10 cellular contexts compared by ENCODE assay signal in genomic region chr15:42577514-42578031, GRCh38. TPM values are rescaled to one million over a fixed set of nuclear protein-coding genes. Genes with fewer than 3 reads are reported as not detected.
A peak's percentile ranks its signal among the peaks of the same experiment; 100 is the strongest.
DNase-seq lines count a peak whose midpoint lies in the region; ATAC-seq, FAIRE-seq and TF ChIP-seq lines count a peak whose summit lies in the region.
"Had no signal": no experiment of that assay in that cellular context is flagged by ENCODE, and none has a peak within 500 bp of the region (broad histone marks: within the 10 kb centered on the region; RNA-seq: fewer than 3 reads in every experiment).

No MANE protein-coding gene starts in this region.

- no TSS peak for BruUV-seq in K562 (replicated peaks; lab: Mats Ljungman, UMichigan)

- no peak for DNase-seq in CD4-positive, alpha-beta T cell
- peak; percentile 45 for DNase-seq in KBM-7
- DNase-seq in K562 (ENCODE audit: extremely low read depth in 1 of 4, low spot score in 3 of 4) = no peak
- DNase-seq in myocyte (ENCODE audit: low read depth) = peak; percentile 94
- DNase-seq in ACHN = no peak

- intact Hi-C loops in CD4-positive, alpha-beta T cell (cut with DNase I, micrococcal nuclease) = loop anchor here (5.0 kb wide), 3 partner anchors 75 to 530 kb away; partner anchors contain the start of genes CDAN1 (in 1 of the 2) and UBR1 (in 1 of the 2)
- intact Hi-C loops in K562 (cut with micrococcal nuclease) = no loop called here

- POLR2A ChIA-PET in CD4-positive, alpha-beta T cell (lab: Charles Lee) = no interaction called here
- POLR2A ChIA-PET in K562 (lab: Yijun Ruan, JAX) = no interaction called here

- H3K79me2 ChIP-seq in K562 (ENCODE audit: control insufficient read depth, insufficient read depth, low read length) = peaks cover 17% of the 10 kb centered on the region; the same call in 2 of the 3 replicates

- no peak overlapping the region for H3K4me3 ChIP-seq in K562

- TF ChIP-seq RAD21 in K562 (CRISPR knock-in tag; conservative IDR thresholded peaks at IDR 0.05 in 1 of 2, IDR thresholded peaks at IDR 0.05 in 1 of 2) = no peak

- H3K9me3 ChIP-seq in CD4-positive, alpha-beta T cell (ENCODE audit: control insufficient read depth, low read length) = no peaks in the 10 kb centered on the region
- H3K9me3 ChIP-seq in K562 (replicated peaks; ENCODE audit: control insufficient read depth, insufficient read depth, low read depth, low read length) = no peaks in the 10 kb centered on the region

- no peak overlapping the region for H3K27ac Mint-ChIP-seq in CD4-positive, alpha-beta T cell
- H3K27ac Mint-ChIP-seq: activated CD8-positive, alpha-beta T cell treated with anti-CD3 and anti-CD28 coated beads for 36 hours had no signal

- H3K9ac ChIP-seq in K562 (ENCODE audit: insufficient read depth in 1 of 2, low read depth in 2 of 2, low read length in 2 of 2) = no peak overlapping the region

- 36% methylated on average over 1 of the region's 1 CpG for WGBS in K562 (ENCODE audit: insufficient coverage, low coverage, missing lambda C conversion rate)

- no peak for FAIRE-seq in K562 (lab: Jason Lieb, UNC)
- FAIRE-seq: G401.6 had no signal

- TF ChIP-seq CTCF in CD4-positive, alpha-beta T cell (IDR thresholded peaks at IDR 0.05) = no peak
- TF ChIP-seq CTCF in K562 (IDR thresholded peaks at IDR 0.05 in 2 of 3, conservative IDR thresholded peaks at IDR 0.05 in 1 of 3; ENCODE audit: insufficient read depth in 2 of 3, low read depth in 1 of 3, low read length in 3 of 3) = no peak

- H3K4me3 Mint-ChIP-seq in CD4-positive, alpha-beta T cell = peak overlapping the region; percentile 50

- H3K4me1 Mint-ChIP-seq in CD4-positive, alpha-beta T cell (ENCODE audit: low read depth) = peaks cover 47% of the 10 kb centered on the region

- H3K36me3 Mint-ChIP-seq in CD4-positive, alpha-beta T cell (ENCODE audit: low read depth) = no peaks in the 10 kb centered on the region

- no peak for ATAC-seq in CD4-positive, alpha-beta T cell (ENCODE audit: poor library complexity)
- ATAC-seq in K562 = no peak
- no peak for ATAC-seq in HG03565 (IDR thresholded peaks at IDR 0.05; ENCODE audit: unreplicated experiment)
- ATAC-seq in GM21390 (IDR thresholded peaks at IDR 0.05; ENCODE audit: unreplicated experiment) = no peak
- no peak for ATAC-seq in GM19324 (IDR thresholded peaks at IDR 0.05; ENCODE audit: low FRiP score, unreplicated experiment)
- ATAC-seq: activated CD8-positive, alpha-beta T cell treated with anti-CD3 and anti-CD28 coated beads for 36 hours had no signal

- in situ Hi-C loops in KBM-7 (cut with MboI; ENCODE audit: low pct_unique_long_range_greater_than_20kb, low sequenced_read_pairs) = no loop called here
- in situ Hi-C loops in K562 (cut with MboI) = no loop called here
- in situ Hi-C loops in ACHN (cut with HindIII; ENCODE audit: low pct_ligation_motif_present, low pct_unique_long_range_greater_than_20kb, low sequenced_read_pairs) = no loop called here

- no peak for TF ChIP-seq EP300 in K562 (IDR thresholded peaks at IDR 0.05; ENCODE audit: low read length)

- H3K27ac ChIP-seq in CD4-positive, alpha-beta T cell (ENCODE audit: low read depth, low read length) = no peak overlapping the region
- no peak overlapping the region for H3K27ac ChIP-seq in K562 (ENCODE audit: extremely low read depth, low read depth, low read length)

- CTCF ChIA-PET in CD4-positive, alpha-beta T cell (lab: Charles Lee) = no interaction called here
- CTCF ChIA-PET in K562 (lab: Yijun Ruan, JAX; ENCODE audit: low intra/inter-chr PET ratio) = no interaction called here

- H3K36me3 ChIP-seq in K562 (ENCODE audit: control insufficient read depth, insufficient read depth, low read length) = no peaks in the 10 kb centered on the region

- no peak overlapping the region for H2AFZ ChIP-seq in K562 (ENCODE audit: low read depth, low read length)

- no peak for TF ChIP-seq POLR2A in K562 (conservative IDR thresholded peaks at IDR 0.05)

- H3K4me1 ChIP-seq in K562 (replicated peaks in 1 of 2; ENCODE audit: control insufficient read depth in 2 of 2, insufficient read depth in 2 of 2, low read length in 2 of 2) = peaks cover 22 to 39% of the 10 kb centered on the region in 2 experiments; a peak in 4 of 5 replicates

- no peak overlapping the region for H3K4me2 ChIP-seq in K562 (ENCODE audit: insufficient read depth, low read length)

- no peaks in the 10 kb centered on the region for H3K9me3 Mint-ChIP-seq in CD4-positive, alpha-beta T cell
- H3K9me3 Mint-ChIP-seq: activated CD8-positive, alpha-beta T cell treated with anti-CD3 and anti-CD28 coated beads for 36 hours had no signal

- H3K9me1 ChIP-seq in K562 (ENCODE audit: control insufficient read depth, insufficient read depth, low read length) = no peaks in the 10 kb centered on the region

- peaks cover 16% of the 10 kb centered on the region for H3K27me3 Mint-ChIP-seq in CD4-positive, alpha-beta T cell
- H3K27me3 Mint-ChIP-seq: activated CD8-positive, alpha-beta T cell treated with anti-CD3 and anti-CD28 coated beads for 36 hours had no signal

- 0 out of 2 replicates have a peak, but pooled peaks cover 3% of the 10 kb centered on the region for H4K20me1 ChIP-seq in K562 (replicated peaks; ENCODE audit: control insufficient read depth, insufficient read depth, low read length)

- H3K27me3 ChIP-seq in CD4-positive, alpha-beta T cell (ENCODE audit: control insufficient read depth, insufficient read depth, low read length) = no peaks in the 10 kb centered on the region
- H3K27me3 ChIP-seq in K562 (ENCODE audit: control insufficient read depth in 2 of 2, insufficient read depth in 2 of 2, low read length in 2 of 2) = no peaks in the 10 kb centered on the region

RNA-seq across cellular contexts. Expression of gene STARD9, which starts 2.2 kb away (rescaled TPM):
- 1 to 10 TPM; 2.8 to 4.6 TPM for total RNA-seq in CD4-positive, alpha-beta T cell
- total RNA-seq in K562 (2011; cell fraction: chromatin; rRNA removed; ENCODE audit: low replicate concordance) = 83.3 and 91.0 TPM in 2 replicates
- total RNA-seq in K562 (2011; cell fraction: nucleolus; rRNA removed) = 31.4 and 33.6 TPM in 2 replicates
- 43.4 and 46.9 TPM in 2 replicates for total RNA-seq in K562 (2011; cell fraction: nucleoplasm; rRNA removed)
- total RNA-seq in K562 (2014; rRNA removed) = 2.5 and 3.5 TPM in 2 replicates
- total RNA-seq in K562 (2014; rRNA removed; fragmentation: Illumina TruSeq; extraction: Trizol) = 3.7 and 3.9 TPM in 2 replicates
- total RNA-seq in K562 (2015; rRNA removed; fragmentation: Illumina TruSeq; extraction: Trizol) = 3.0 and 3.7 TPM in 2 replicates
- 3.9 and 6.0 TPM in 2 replicates for total RNA-seq in K562 (2021)
- polyA plus RNA-seq in K562 (2011; rRNA removed) = 3.9 and 5.0 TPM in 2 replicates
- 2.4 and 2.6 TPM in 2 replicates for polyA plus RNA-seq in K562 (2011; cell fraction: cytosol; rRNA removed)
- 22.8 and 29.8 TPM in 2 replicates for polyA plus RNA-seq in K562 (2011; cell fraction: nucleus; rRNA removed)
- polyA plus RNA-seq in K562 (2012) = 1.8 and 4.2 TPM in 2 replicates
- 3.7 and 3.8 TPM in 2 replicates for polyA plus RNA-seq in K562 (2014; fragmentation: Illumina TruSeq; extraction: Trizol)
- under 1 TPM; 0.45 to 0.71 TPM for polyA plus RNA-seq in K562 (2014; fragmentation: Nextera tagmentation; extraction: Ambion mirVana)
- 3.6 and 4.8 TPM in 2 replicates for polyA plus RNA-seq in K562 (2014; rRNA removed)
- polyA minus RNA-seq in K562 (2011; rRNA and poly(A)+ RNA removed) = 7.9 and 8.6 TPM in 2 replicates
- 2.5 TPM in 2 replicates for polyA minus RNA-seq in K562 (2011; cell fraction: cytosol; rRNA and poly(A)+ RNA removed)
- 11.8 and 15.1 TPM in 2 replicates for polyA minus RNA-seq in K562 (2011; cell fraction: nucleus; rRNA and poly(A)+ RNA removed)
- total RNA-seq in myocyte = 5.4 and 10.1 TPM in 2 replicates
- 4.4 TPM for polyA plus RNA-seq in myocyte (2012)

RNA-seq across cellular contexts. Expression of gene HAUS2, which starts 28.9 kb away (rescaled TPM):
- 10 to 100 TPM; 23.0 to 28.2 TPM for total RNA-seq in CD4-positive, alpha-beta T cell
- total RNA-seq in K562 (2011; cell fraction: chromatin; rRNA removed; ENCODE audit: low replicate concordance) = 17.7 and 33.3 TPM in 2 replicates
- 12.5 and 13.2 TPM in 2 replicates for total RNA-seq in K562 (2011; cell fraction: nucleolus; rRNA removed)
- 19.1 and 35.8 TPM in 2 replicates for total RNA-seq in K562 (2011; cell fraction: nucleoplasm; rRNA removed)
- total RNA-seq in K562 (2014; rRNA removed) (30.6 and 37.0 TPM in 2 replicates), K562 (2014; rRNA removed; fragmentation: Illumina TruSeq; extraction: Trizol) (58.6 and 67.7 TPM in 2 replicates), K562 (2015; rRNA removed; fragmentation: Illumina TruSeq; extraction: Trizol) (48.8 and 54.1 TPM in 2 replicates), K562 (2021) (43.3 and 48.9 TPM in 2 replicates), myocyte (18.0 and 18.7 TPM in 2 replicates)
- polyA plus RNA-seq in K562 (2011; rRNA removed) (43.3 and 64.9 TPM in 2 replicates), K562 (2014; fragmentation: Illumina TruSeq; extraction: Trizol) (49.7 and 60.8 TPM in 2 replicates), K562 (2014; fragmentation: Nextera tagmentation; extraction: Ambion mirVana) (10 to 100 TPM; 51.6 to 57.8 TPM), K562 (2014; rRNA removed) (42.8 and 47.7 TPM in 2 replicates)
- polyA plus RNA-seq in K562 (2011; cell fraction: cytosol; rRNA removed) = 14.2 and 23.3 TPM in 2 replicates
- polyA plus RNA-seq in K562 (2011; cell fraction: nucleus; rRNA removed) = 8.9 and 9.2 TPM in 2 replicates
- 25.3 and 44.8 TPM in 2 replicates for polyA plus RNA-seq in K562 (2012)
- polyA minus RNA-seq in K562 (2011; rRNA and poly(A)+ RNA removed) = 36.0 and 41.6 TPM in 2 replicates
- polyA minus RNA-seq in K562 (2011; cell fraction: cytosol; rRNA and poly(A)+ RNA removed) = 9.2 and 21.6 TPM in 2 replicates
- 5.8 and 8.3 TPM in 2 replicates for polyA minus RNA-seq in K562 (2011; cell fraction: nucleus; rRNA and poly(A)+ RNA removed)
- 9.7 TPM for polyA plus RNA-seq in myocyte (2012)

RNA-seq across cellular contexts. Expression of gene LRRC57, which starts 29.0 kb away (rescaled TPM):
- total RNA-seq in CD4-positive, alpha-beta T cell = 10 to 100 TPM; 25.8 to 29.6 TPM
- total RNA-seq in K562 (2011; cell fraction: chromatin; rRNA removed; ENCODE audit: low replicate concordance) = 13.6 and 19.2 TPM in 2 replicates
- 6.5 and 6.7 TPM in 2 replicates for total RNA-seq in K562 (2011; cell fraction: nucleolus; rRNA removed)
- total RNA-seq in K562 (2011; cell fraction: nucleoplasm; rRNA removed) = 13.9 and 23.0 TPM in 2 replicates
- 7.9 and 9.8 TPM in 2 replicates for total RNA-seq in K562 (2014; rRNA removed)
- 19.1 and 19.7 TPM in 2 replicates for total RNA-seq in K562 (2014; rRNA removed; fragmentation: Illumina TruSeq; extraction: Trizol)
- total RNA-seq in K562 (2015; rRNA removed; fragmentation: Illumina TruSeq; extraction: Trizol) = 15.4 and 16.1 TPM in 2 replicates
- total RNA-seq in K562 (2021) = 18.9 and 20.4 TPM in 2 replicates
- polyA plus RNA-seq in K562 (2011; rRNA removed) = 14.0 and 14.8 TPM in 2 replicates
- polyA plus RNA-seq in K562 (2011; cell fraction: cytosol; rRNA removed) = 9.5 and 14.7 TPM in 2 replicates
- polyA plus RNA-seq in K562 (2011; cell fraction: nucleus; rRNA removed) = 6.4 and 7.7 TPM in 2 replicates
- polyA plus RNA-seq in K562 (2012) = 10.3 and 17.1 TPM in 2 replicates
- polyA plus RNA-seq in K562 (2014; fragmentation: Illumina TruSeq; extraction: Trizol) = 17.0 and 17.9 TPM in 2 replicates
- polyA plus RNA-seq in K562 (2014; fragmentation: Nextera tagmentation; extraction: Ambion mirVana) = 1 to 10 TPM; 3.9 to 7.2 TPM
- 9.5 and 10.8 TPM in 2 replicates for polyA plus RNA-seq in K562 (2014; rRNA removed)
- 17.0 and 25.0 TPM in 2 replicates for polyA minus RNA-seq in K562 (2011; rRNA and poly(A)+ RNA removed)
- polyA minus RNA-seq in K562 (2011; cell fraction: cytosol; rRNA and poly(A)+ RNA removed) = 5.6 and 7.8 TPM in 2 replicates
- 4.4 and 7.0 TPM in 2 replicates for polyA minus RNA-seq in K562 (2011; cell fraction: nucleus; rRNA and poly(A)+ RNA removed)
- total RNA-seq in myocyte = 9.5 and 11.1 TPM in 2 replicates
- polyA plus RNA-seq in myocyte (2012) = 15.6 TPM

Comparison
In these comparisons a context has a peak if more than half of its experiments do, and no peak if none do; other contexts are left out.
1. DNase-seq: peak in KBM-7 (single experiment) and myocyte (single experiment); none in CD4-positive, alpha-beta T cell (0 of 10), K562 (0 of 4) and ACHN (single experiment).